1 cellular context compared by ENCODE assay signal in genomic region chr7:100157069-100157333, GRCh38.
TF ChIP-seq lines count a peak whose summit lies in the region.

No MANE protein-coding gene starts in this region.

TF ChIP-seq in endothelial cell of umbilical vein, 7 proteins besides CTCF, POLR2A, EP300 and RAD21:
- TF ChIP-seq MAX (IDR thresholded peaks at IDR 0.05; ENCODE audit: insufficient read depth, insufficient read length) (no peak), JUN (IDR thresholded peaks at IDR 0.05; ENCODE audit: borderline replicate concordance, insufficient read depth, insufficient read length, low read depth) (no peak), POLR2AphosphoS5 (IDR thresholded peaks at IDR 0.05; ENCODE audit: insufficient read depth, low read depth, low read length) (peak; percentile 5), EZH2 (IDR thresholded peaks at IDR 0.05; ENCODE audit: borderline replicate concordance, low read depth, low read length, severe bottlenecking) (no peak), MYC (IDR thresholded peaks at IDR 0.05; ENCODE audit: low read depth, low read length) (no peak), FOS (IDR thresholded peaks at IDR 0.05; ENCODE audit: borderline replicate concordance, insufficient read depth, low read length) (no peak)
